In genomic region chr7:102714774-102715522, GRCh38 we compare ENCODE assay signal across 7 cellular contexts. TPM values are rescaled to one million over a fixed set of nuclear protein-coding genes. Genes with fewer than 3 reads are reported as not detected.
DNase-seq lines count a peak whose midpoint lies in the region; ATAC-seq, FAIRE-seq and TF ChIP-seq lines count a peak whose summit lies in the region.
"Not testable (repeated sequence)": the region's sequence is repeated elsewhere in the genome, so short reads cannot be mapped to it uniquely, and the experiment has no call there.

No MANE protein-coding gene starts in this region.

- H3K9ac ChIP-seq in smooth muscle cell (ENCODE audit: low read depth), result not testable (repeated sequence)

- not testable (repeated sequence) for H2AFZ ChIP-seq in smooth muscle cell (ENCODE audit: low read depth)

- H3K4me3 Mint-ChIP-seq in activated T-cell treated with anti-CD3 and anti-CD28 coated beads, Interleukin-2, amount 50 U/mL, for 4 hours; activated naive CD8-positive, alpha-beta T cell treated with anti-CD3 and anti-CD28 coated beads, Interleukin-2, amount 50 U/mL, for 24 hours; stimulated activated naive B cell treated with anti-CD40 and anti-IgM and Interleukin-4, amounts not matched to agents 10 μg/mL and 1 μg/mL and 100 μg/mL, for 72 hours: not testable (repeated sequence)

- H3K9me3 Mint-ChIP-seq in activated T-cell treated with anti-CD3 and anti-CD28 coated beads, Interleukin-2, amount 50 U/mL, for 4 hours; activated naive CD8-positive, alpha-beta T cell treated with anti-CD3 and anti-CD28 coated beads, Interleukin-2, amount 50 U/mL, for 24 hours; stimulated activated naive B cell treated with anti-CD40 and anti-IgM and Interleukin-4, amounts not matched to agents 10 μg/mL and 1 μg/mL and 100 μg/mL, for 72 hours: not testable (repeated sequence)

- TF ChIP-seq POLR2A in GM12892 (IDR thresholded peaks at IDR 0.05; ENCODE audit: low read depth, low read length), result not testable (repeated sequence)

- H3K27me3 ChIP-seq in smooth muscle cell (ENCODE audit: low read depth), result not testable (repeated sequence)

- H3K79me2 ChIP-seq in smooth muscle cell (ENCODE audit: low read depth), result not testable (repeated sequence)

- not testable (repeated sequence) for DNase-seq in GM12892 (ENCODE audit: insufficient read length); activated T-cell treated with anti-CD3 and anti-CD28 coated beads, Interleukin-2, amount 50 U/mL, for 4 hours; activated naive CD8-positive, alpha-beta T cell treated with anti-CD3 and anti-CD28 coated beads, Interleukin-2, amount 50 U/mL, for 24 hours; epithelial cell of prostate (ENCODE audit: low read depth, low spot score); smooth muscle cell (lab: John Stamatoyannopoulos, UW; ENCODE audit: unreplicated experiment); stimulated activated naive B cell treated with anti-CD40 and anti-IgM and Interleukin-4, amounts not matched to agents 10 μg/mL and 1 μg/mL and 100 μg/mL, for 72 hours

- ATAC-seq in activated CD4-positive, CD25-positive, alpha-beta regulatory T cell treated with anti-CD3 and anti-CD28 coated beads, Interleukin-2, amount 50 U/mL, for 24 hours, result peak; percentile 80 to 81
- ATAC-seq in activated T-cell treated with anti-CD3 and anti-CD28 coated beads, Interleukin-2, amount 50 U/mL, for 4 hours, result peak; percentile 61 to 63
- peak; percentile 72 for ATAC-seq in activated naive CD8-positive, alpha-beta T cell treated with anti-CD3 and anti-CD28 coated beads, Interleukin-2, amount 50 U/mL, for 24 hours
- ATAC-seq in stimulated activated naive B cell treated with anti-CD40 and anti-IgM and Interleukin-4, amounts not matched to agents 10 μg/mL and 1 μg/mL and 100 μg/mL, for 72 hours (replicated peaks), result peak; percentile 38 to 48

- not testable (repeated sequence) for H3K4me1 ChIP-seq in smooth muscle cell (ENCODE audit: low read depth)

- not testable (repeated sequence) for H3K36me3 ChIP-seq in smooth muscle cell (ENCODE audit: low read depth)

- H3K27ac ChIP-seq in epithelial cell of prostate (peak overlapping the region; percentile 73), smooth muscle cell (ENCODE audit: low read depth) (peak overlapping the region; percentile 35)

- not testable (repeated sequence) for TF ChIP-seq CTCF in smooth muscle cell (IDR thresholded peaks at IDR 0.05; ENCODE audit: borderline replicate concordance, insufficient read depth, poor library complexity, severe bottlenecking)

- FAIRE-seq in GM12892 (lab: Jason Lieb, UNC), result peak; percentile 74

- H3K36me3 Mint-ChIP-seq in activated T-cell treated with anti-CD3 and anti-CD28 coated beads, Interleukin-2, amount 50 U/mL, for 4 hours (ENCODE audit: insufficient read depth); activated naive CD8-positive, alpha-beta T cell treated with anti-CD3 and anti-CD28 coated beads, Interleukin-2, amount 50 U/mL, for 24 hours (ENCODE audit: low read depth); stimulated activated naive B cell treated with anti-CD40 and anti-IgM and Interleukin-4, amounts not matched to agents 10 μg/mL and 1 μg/mL and 100 μg/mL, for 72 hours: not testable (repeated sequence)

- not testable (repeated sequence) for H3F3A ChIP-seq in smooth muscle cell (ENCODE audit: low read depth)

- H3K27ac Mint-ChIP-seq in activated naive CD8-positive, alpha-beta T cell treated with anti-CD3 and anti-CD28 coated beads, Interleukin-2, amount 50 U/mL, for 24 hours, result peak overlapping the region; percentile 53
- H3K27ac Mint-ChIP-seq in stimulated activated naive B cell treated with anti-CD40 and anti-IgM and Interleukin-4, amounts not matched to agents 10 μg/mL and 1 μg/mL and 100 μg/mL, for 72 hours, result not testable (repeated sequence)

- not testable (repeated sequence) for H3K9me3 ChIP-seq in smooth muscle cell (replicated peaks; ENCODE audit: low read depth)

- H3K4me1 Mint-ChIP-seq in activated T-cell treated with anti-CD3 and anti-CD28 coated beads, Interleukin-2, amount 50 U/mL, for 4 hours (ENCODE audit: low read depth), result peaks cover 18% of the 10 kb centered on the region
- peaks cover 23% of the 10 kb centered on the region for H3K4me1 Mint-ChIP-seq in activated naive CD8-positive, alpha-beta T cell treated with anti-CD3 and anti-CD28 coated beads, Interleukin-2, amount 50 U/mL, for 24 hours
- not testable (repeated sequence) for H3K4me1 Mint-ChIP-seq in stimulated activated naive B cell treated with anti-CD40 and anti-IgM and Interleukin-4, amounts not matched to agents 10 μg/mL and 1 μg/mL and 100 μg/mL, for 72 hours

- WGBS in smooth muscle cell (ENCODE audit: low lambda C conversion rate), result 79% methylated on average over 4 of the region's 6 CpGs

- not testable (repeated sequence) for H3K4me2 ChIP-seq in smooth muscle cell

- not testable (repeated sequence) for H3K27me3 Mint-ChIP-seq in activated T-cell treated with anti-CD3 and anti-CD28 coated beads, Interleukin-2, amount 50 U/mL, for 4 hours (ENCODE audit: low read depth); activated naive CD8-positive, alpha-beta T cell treated with anti-CD3 and anti-CD28 coated beads, Interleukin-2, amount 50 U/mL, for 24 hours; stimulated activated naive B cell treated with anti-CD40 and anti-IgM and Interleukin-4, amounts not matched to agents 10 μg/mL and 1 μg/mL and 100 μg/mL, for 72 hours

- not testable (repeated sequence) for H3K4me3 ChIP-seq in smooth muscle cell

- not testable (repeated sequence) for H4K20me1 ChIP-seq in smooth muscle cell (ENCODE audit: low read depth)

RNA-seq across cellular contexts. Expression of gene FAM185A, which starts 33.9 kb away (rescaled TPM):
- 7.7 TPM for polyA plus RNA-seq in GM12892 (2012; ENCODE audit: missing spikeins)
- 10 to 100 TPM in 2 of 3 donors, 1 to 10 TPM in 1; 9.1 to 12.9 (median 10.3) TPM for total RNA-seq in activated T-cell treated with anti-CD3 and anti-CD28 coated beads, Interleukin-2, amount 50 U/mL, for 4 hours
- 2.0 and 6.0 TPM in 2 replicates for total RNA-seq in smooth muscle cell
- polyA plus RNA-seq in smooth muscle cell, result 5.3 and 6.3 TPM in 2 replicates

RNA-seq across cellular contexts. Expression of gene POLR2J2, which starts 43.5 kb away (rescaled TPM):
- 6.4 TPM for polyA plus RNA-seq in GM12892 (2012; ENCODE audit: missing spikeins)
- 1 to 10 TPM; 5.8 to 8.5 (median 6.1) TPM for total RNA-seq in activated T-cell treated with anti-CD3 and anti-CD28 coated beads, Interleukin-2, amount 50 U/mL, for 4 hours
- total RNA-seq in smooth muscle cell, result 0.90 and 2.9 TPM in 2 replicates
- polyA plus RNA-seq in smooth muscle cell, result 0.10 and 2.4 TPM in 2 replicates
